Comparison of ENCODE assay signal across 19 cellular contexts in genomic region chr4:116953947-116954346, GRCh38.
DNase-seq lines count a peak whose midpoint lies in the region; ATAC-seq and TF ChIP-seq lines count a peak whose summit lies in the region.
"Had no signal": no experiment of that assay in that cellular context is flagged by ENCODE, and none has a peak within 500 bp of the region (broad histone marks: within the 10 kb centered on the region; RNA-seq: fewer than 3 reads in every experiment).

No MANE protein-coding gene starts in this region.

- no peak for TF ChIP-seq EP300 in suprapubic skin (IDR thresholded peaks at IDR 0.05)

- H3K27me3 ChIP-seq in suprapubic skin = no peaks in the 10 kb centered on the region
- H3K27me3 ChIP-seq: BLaER1 treated with 17β-estradiol and CSF1 and Interleukin-3, amounts not matched to agents 10 nM and 100 nM had no signal

- no peak overlapping the region for H3K27ac ChIP-seq in suprapubic skin
- H3K27ac ChIP-seq: A549; BLaER1 treated with 17β-estradiol and CSF1 and Interleukin-3, amounts not matched to agents 10 nM and 100 nM had no signal

- no peak for TF ChIP-seq CTCF in suprapubic skin (IDR thresholded peaks at IDR 0.05)

- WGBS in suprapubic skin = 30% methylated on average over 3 of the region's 3 CpGs

- no peaks in the 10 kb centered on the region for H3K36me3 ChIP-seq in suprapubic skin
- H3K36me3 ChIP-seq: BLaER1 treated with 17β-estradiol and CSF1 and Interleukin-3, amounts not matched to agents 10 nM and 100 nM had no signal

- DNase-seq in Ammon's horn (ENCODE audit: low spot score) (peak; percentile 10), G401 (ENCODE audit: low spot score) (peak; percentile 90), NCI-H69 (lab: John Stamatoyannopoulos, UW) (peak; percentile 6), cerebellum (ENCODE audit: low spot score) (peak; percentile 52), suprapubic skin (ENCODE audit: low spot score in 2 of 2) (no peak)
- DNase-seq: DMS153, GF-D8, NCI-H1105, NCI-H2171, NCI-H748 treated with DMSO at 0.1 percent for 48 hours, PC-3, RPMI8226, SIG-M5, T-helper 17 cell had no signal

- no peaks in the 10 kb centered on the region for H3K9me3 ChIP-seq in suprapubic skin
- H3K9me3 ChIP-seq: A549; BLaER1 treated with 17β-estradiol and CSF1 and Interleukin-3, amounts not matched to agents 10 nM and 100 nM had no signal

- no peak for ATAC-seq in GM19397 (IDR thresholded peaks at IDR 0.05; ENCODE audit: unreplicated experiment)
- ATAC-seq in GM18517 (IDR thresholded peaks at IDR 0.05; ENCODE audit: unreplicated experiment) = no peak
- no peak for ATAC-seq in GM18907 (IDR thresholded peaks at IDR 0.05; ENCODE audit: unreplicated experiment)
- ATAC-seq: A549, PC-3, T-helper 17 cell had no signal

- no peak overlapping the region for H3K4me3 ChIP-seq in suprapubic skin
- H3K4me3 ChIP-seq: A549; BLaER1 treated with 17β-estradiol and CSF1 and Interleukin-3, amounts not matched to agents 10 nM and 100 nM had no signal

- TF ChIP-seq POLR2A in suprapubic skin (IDR thresholded peaks at IDR 0.05) = no peak

- in situ Hi-C loops in G401 (cut with HindIII; ENCODE audit: low sequenced_read_pairs) = no loop called here

- no peaks in the 10 kb centered on the region for H3K4me1 ChIP-seq in suprapubic skin
- H3K4me1 ChIP-seq: A549; BLaER1 treated with 17β-estradiol and CSF1 and Interleukin-3, amounts not matched to agents 10 nM and 100 nM had no signal

Comparison
In these comparisons a context has a peak if more than half of its experiments do, and no peak if none do; other contexts are left out.
1. DNase-seq: peak in Ammon's horn (single experiment), G401 (single experiment), NCI-H69 (single experiment) and cerebellum (single experiment); none in suprapubic skin (0 of 2).